25 cellular contexts compared by ENCODE assay signal in the genomic region with DNA sequence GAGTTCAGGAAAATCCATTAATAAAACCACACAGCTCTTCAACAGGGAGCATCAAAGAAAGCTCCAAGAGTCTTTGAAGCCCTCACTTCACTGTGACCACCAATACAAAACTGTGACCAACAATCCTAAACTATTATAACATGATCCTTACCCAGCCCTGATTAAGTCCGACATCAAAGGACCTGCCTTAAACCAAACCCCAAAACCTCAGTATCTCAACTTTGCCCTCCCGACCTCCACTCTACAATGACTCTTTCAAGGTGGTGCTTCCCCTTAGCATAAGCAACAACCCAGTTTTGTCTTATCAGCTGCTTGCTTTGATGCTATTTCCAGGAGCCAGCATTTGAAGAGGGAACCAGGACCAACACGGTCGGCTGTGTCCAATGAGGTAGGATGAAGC. TPM values are rescaled to one million over a fixed set of nuclear protein-coding genes. Genes with fewer than 3 reads are reported as not detected.
A peak's percentile ranks its signal among the peaks of the same experiment; 100 is the strongest.
DNase-seq lines count a peak whose midpoint lies in the region; ATAC-seq lines count a peak whose summit lies in the region.
"Had no signal": no experiment of that assay in that cellular context is flagged by ENCODE, and none has a peak within 500 bp of the region (broad histone marks: within the 10 kb centered on the region; RNA-seq: fewer than 3 reads in every experiment).

No MANE protein-coding gene starts in this region.

- CTCF ChIA-PET in activated naive CD4-positive, alpha-beta T cell treated with anti-CD3 and anti-CD28 coated beads, Interleukin-2, amount 10 ng/mL, durations not matched to agents 7 days and 5 days (lab: Charles Lee), result interaction anchor here (1.1 to 1.8 kb wide), 5 partner anchors 21 to 61 kb away, joined by 4 to 5 read pairs (median 4); no protein-coding TSS in a partner anchor

- peaks cover 5% of the 10 kb centered on the region for H3K4me1 Mint-ChIP-seq in activated naive CD4-positive, alpha-beta T cell treated with anti-CD3 and anti-CD28 coated beads, Interleukin-2, amount 50 U/mL, for 24 hours
- H3K4me1 Mint-ChIP-seq in activated naive CD4-positive, alpha-beta T cell treated with anti-CD3 and anti-CD28 coated beads, Interleukin-2, amount 10 ng/mL, durations not matched to agents 7 days and 5 days, result peaks cover 19% of the 10 kb centered on the region
- H3K4me1 Mint-ChIP-seq in immature natural killer cell, result peaks cover 16 to 18% of the 10 kb centered on the region in 2 donors
- H3K4me1 Mint-ChIP-seq in stimulated activated naive B cell treated with anti-CD40 and anti-IgM and Interleukin-4, amounts not matched to agents 10 μg/mL and 1 μg/mL and 100 μg/mL, for 72 hours, result no peaks in the 10 kb centered on the region

- no peaks in the 10 kb centered on the region for H3K9me3 Mint-ChIP-seq in activated naive CD4-positive, alpha-beta T cell treated with anti-CD3 and anti-CD28 coated beads, Interleukin-2, amount 50 U/mL, for 24 hours
- peaks cover 1% of the 10 kb centered on the region for H3K9me3 Mint-ChIP-seq in activated naive CD4-positive, alpha-beta T cell treated with anti-CD3 and anti-CD28 coated beads, Interleukin-2, amount 10 ng/mL, durations not matched to agents 7 days and 5 days
- H3K9me3 Mint-ChIP-seq in immature natural killer cell, result no peaks in the 10 kb centered on the region
- H3K9me3 Mint-ChIP-seq in stimulated activated naive B cell treated with anti-CD40 and anti-IgM and Interleukin-4, amounts not matched to agents 10 μg/mL and 1 μg/mL and 100 μg/mL, for 72 hours, result peaks cover 0 to under 1% of the 10 kb centered on the region in 2 donors
- H3K9me3 Mint-ChIP-seq: activated B cell treated with CpG ODN at 0.5 μM for 24 hours, memory B cell had no signal

- ATAC-seq in stimulated activated naive B cell treated with anti-CD40 and anti-IgM and Interleukin-4, amounts not matched to agents 10 μg/mL and 1 μg/mL and 100 μg/mL, for 72 hours (replicated peaks), result no peak
- no peak for ATAC-seq in HG02938 (IDR thresholded peaks at IDR 0.05; ENCODE audit: unreplicated experiment)
- no peak for ATAC-seq in GM19035 (IDR thresholded peaks at IDR 0.05; ENCODE audit: unreplicated experiment)
- ATAC-seq: sciatic nerve had no signal

- H3K27ac Mint-ChIP-seq in activated naive CD4-positive, alpha-beta T cell treated with anti-CD3 and anti-CD28 coated beads, Interleukin-2, amount 50 U/mL, for 24 hours, result no peak overlapping the region
- no peak overlapping the region for H3K27ac Mint-ChIP-seq in activated naive CD4-positive, alpha-beta T cell treated with anti-CD3 and anti-CD28 coated beads, Interleukin-2, amount 10 ng/mL, durations not matched to agents 7 days and 5 days
- H3K27ac Mint-ChIP-seq in immature natural killer cell, result peak overlapping the region in 5 of 6 donors; percentile 21 to 61 (median 52)
- H3K27ac Mint-ChIP-seq in stimulated activated naive B cell treated with anti-CD40 and anti-IgM and Interleukin-4, amounts not matched to agents 10 μg/mL and 1 μg/mL and 100 μg/mL, for 72 hours, result peak overlapping the region; percentile 37
- H3K27ac Mint-ChIP-seq: activated B cell treated with CpG ODN at 0.5 μM for 24 hours; dendritic cell treated with granulocyte-macrophage colony-stimulating factor and Interleukin-4, amounts not matched to agents 40 ng/mL and 50 ng/mL, for 4 days; memory B cell had no signal

- H3K27me3 Mint-ChIP-seq in activated naive CD4-positive, alpha-beta T cell treated with anti-CD3 and anti-CD28 coated beads, Interleukin-2, amount 50 U/mL, for 24 hours, result no peaks in the 10 kb centered on the region
- peaks cover 32% of the 10 kb centered on the region for H3K27me3 Mint-ChIP-seq in activated naive CD4-positive, alpha-beta T cell treated with anti-CD3 and anti-CD28 coated beads, Interleukin-2, amount 10 ng/mL, durations not matched to agents 7 days and 5 days
- peaks cover 7 to 13% (median 9%) of the 10 kb centered on the region in 3 donors for H3K27me3 Mint-ChIP-seq in immature natural killer cell (ENCODE audit: low read depth in 3 of 3)
- peaks cover 20 to 21% of the 10 kb centered on the region in 2 donors for H3K27me3 Mint-ChIP-seq in stimulated activated naive B cell treated with anti-CD40 and anti-IgM and Interleukin-4, amounts not matched to agents 10 μg/mL and 1 μg/mL and 100 μg/mL, for 72 hours

- H3K4me3 Mint-ChIP-seq in activated naive CD4-positive, alpha-beta T cell treated with anti-CD3 and anti-CD28 coated beads, Interleukin-2, amount 50 U/mL, for 24 hours, result peak overlapping the region; percentile 4
- no peak overlapping the region for H3K4me3 Mint-ChIP-seq in activated naive CD4-positive, alpha-beta T cell treated with anti-CD3 and anti-CD28 coated beads, Interleukin-2, amount 10 ng/mL, durations not matched to agents 7 days and 5 days
- peak overlapping the region in 2 of 5 donors; percentile 25 to 66 for H3K4me3 Mint-ChIP-seq in immature natural killer cell
- peak overlapping the region in 1 of 2 donors; percentile 2 for H3K4me3 Mint-ChIP-seq in stimulated activated naive B cell treated with anti-CD40 and anti-IgM and Interleukin-4, amounts not matched to agents 10 μg/mL and 1 μg/mL and 100 μg/mL, for 72 hours
- H3K4me3 Mint-ChIP-seq: activated B cell treated with CpG ODN at 0.5 μM for 24 hours; dendritic cell treated with granulocyte-macrophage colony-stimulating factor and Interleukin-4, amounts not matched to agents 40 ng/mL and 50 ng/mL, for 4 days; memory B cell had no signal

- H3K36me3 Mint-ChIP-seq in activated naive CD4-positive, alpha-beta T cell treated with anti-CD3 and anti-CD28 coated beads, Interleukin-2, amount 50 U/mL, for 24 hours, result no peaks in the 10 kb centered on the region
- H3K36me3 Mint-ChIP-seq in activated naive CD4-positive, alpha-beta T cell treated with anti-CD3 and anti-CD28 coated beads, Interleukin-2, amount 10 ng/mL, durations not matched to agents 7 days and 5 days, result no peaks in the 10 kb centered on the region
- H3K36me3 Mint-ChIP-seq in immature natural killer cell, result no peaks in the 10 kb centered on the region
- H3K36me3 Mint-ChIP-seq in stimulated activated naive B cell treated with anti-CD40 and anti-IgM and Interleukin-4, amounts not matched to agents 10 μg/mL and 1 μg/mL and 100 μg/mL, for 72 hours, result peaks cover 0 to 3% of the 10 kb centered on the region in 2 donors
- H3K36me3 Mint-ChIP-seq: memory B cell had no signal

- no peak for DNase-seq in activated naive CD4-positive, alpha-beta T cell treated with anti-CD3 and anti-CD28 coated beads, Interleukin-2, amount 10 ng/mL, durations not matched to agents 7 days and 5 days
- DNase-seq in RKO (ENCODE audit: low spot score) (peak; percentile 52), immature natural killer cell (no peak), NCI-H146 (lab: John Stamatoyannopoulos, UW) (no peak)
- DNase-seq in stimulated activated naive B cell treated with anti-CD40 and anti-IgM and Interleukin-4, amounts not matched to agents 10 μg/mL and 1 μg/mL and 100 μg/mL, for 72 hours, result no peak
- DNase-seq: activated B cell treated with CpG ODN at 0.5 μM for 24 hours; activated effector memory CD4-positive, alpha-beta T cell treated with Interleukin-2 at 50 U/mL for 16 hours; Caco-2; DMS79 treated with DMSO at 0.1 percent for 48 hours; erythroblast; GDM1; glutamatergic neuron; HCEC 1CT; NCI-H1436 treated with DMSO at 0.1 percent for 48 hours; NCI-H2107; NCI-H345; SHP77; stimulated activated CD4-positive, alpha-beta T cell treated with anti-CD3 and anti-CD28 coated beads, Interleukin-2, amount 100 ng/mL, for 48 hours; transverse colon had no signal

RNA-seq across cellular contexts. Expression of gene PRSS22, which starts 8.5 kb away (rescaled TPM):
- under 1 TPM in 2 of 3 donors, not detected in 1; 0.23 to 0.40 TPM for polyA plus RNA-seq in immature natural killer cell

RNA-seq across cellular contexts. Expression of gene FLYWCH2, which starts 16.6 kb away (rescaled TPM):
- 10 to 100 TPM; 15.9 to 24.5 (median 18.3) TPM for polyA plus RNA-seq in immature natural killer cell

RNA-seq across cellular contexts. Expression of gene ZG16B, which starts 36.3 kb away (rescaled TPM):
- 1 to 10 TPM; 1.2 to 3.9 (median 1.5) TPM for polyA plus RNA-seq in immature natural killer cell

RNA-seq across cellular contexts. Expression of gene FLYWCH1, which starts 45.3 kb away (rescaled TPM):
- 10 to 100 TPM in 1 of 3 donors, 1 to 10 TPM in 2; 2.5 to 16.1 (median 4.8) TPM for polyA plus RNA-seq in immature natural killer cell

RNA-seq across cellular contexts. Expression of gene PRSS21, which starts 49.4 kb away (rescaled TPM):
- polyA plus RNA-seq in immature natural killer cell, result 10 to 100 TPM in 1 of 3 donors, 1 to 10 TPM in 2; 3.1 to 11.0 (median 6.8) TPM

Comparison
In these comparisons a context has a peak if more than half of its experiments do, and no peak if none do; other contexts are left out.
1. H3K27ac Mint-ChIP-seq: peak in immature natural killer cell (5 of 6) and stimulated activated naive B cell treated with anti-CD40 and anti-IgM and Interleukin-4, amounts not matched to agents 10 μg/mL and 1 μg/mL and 100 μg/mL, for 72 hours (single experiment); none in activated naive CD4-positive, alpha-beta T cell treated with anti-CD3 and anti-CD28 coated beads, Interleukin-2, amount 50 U/mL, for 24 hours (single experiment) and activated naive CD4-positive, alpha-beta T cell treated with anti-CD3 and anti-CD28 coated beads, Interleukin-2, amount 10 ng/mL, durations not matched to agents 7 days and 5 days (single experiment).